In the genomic region with DNA sequence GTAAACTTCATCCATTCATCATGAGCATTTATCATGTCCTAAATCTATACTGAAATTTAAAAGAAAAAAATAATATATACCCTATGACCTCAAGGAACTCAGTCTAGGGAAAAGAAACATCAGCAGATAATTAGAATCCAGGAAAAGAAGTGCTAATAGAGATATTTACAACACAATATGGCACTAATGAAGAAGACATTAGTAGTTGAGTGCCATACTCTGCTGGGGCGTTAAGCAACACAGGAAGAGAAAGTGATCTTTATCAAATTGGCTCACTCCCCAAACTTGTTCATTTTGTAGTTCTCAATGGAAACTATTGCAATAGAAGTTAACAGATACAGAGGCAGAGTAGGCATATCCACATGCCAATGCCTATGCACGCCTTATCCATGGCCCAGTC, we compare ENCODE assay signal across 33 cellular contexts. TPM values are rescaled to one million over a fixed set of nuclear protein-coding genes. Genes with fewer than 3 reads are reported as not detected.
"Had no signal": no experiment of that assay in that cellular context is flagged by ENCODE, and none has a peak within 500 bp of the region (broad histone marks: within the 10 kb centered on the region; RNA-seq: fewer than 3 reads in every experiment).

No MANE protein-coding gene starts in this region.

- H3K36me3 Mint-ChIP-seq: naive thymus-derived CD4-positive, alpha-beta T cell; natural killer cell treated with Interleukin-12 subunit alpha and Interleukin-12 subunit beta and Interleukin-15 and Interleukin-18, amount 100 ng/mL, for 72 hours; stimulated activated memory B cell treated with anti-CD40 and anti-IgM and Interleukin-4, amounts not matched to agents 10 μg/mL and 1 μg/mL and 100 μg/mL, for 72 hours; type B pancreatic cell had no signal

- H3K27ac Mint-ChIP-seq: naive thymus-derived CD4-positive, alpha-beta T cell; natural killer cell treated with Interleukin-12 subunit alpha and Interleukin-12 subunit beta and Interleukin-15 and Interleukin-18, amount 100 ng/mL, for 72 hours; progenitor cell of endocrine pancreas; stimulated activated memory B cell treated with anti-CD40 and anti-IgM and Interleukin-4, amounts not matched to agents 10 μg/mL and 1 μg/mL and 100 μg/mL, for 72 hours; stimulated activated naive CD8-positive, alpha-beta T cell treated with anti-CD3 and anti-CD28 coated beads, Interleukin-15, amount 100 ng/mL, for 72 hours; type B pancreatic cell had no signal

- H3K27me3 Mint-ChIP-seq: naive thymus-derived CD4-positive, alpha-beta T cell; natural killer cell treated with Interleukin-12 subunit alpha and Interleukin-12 subunit beta and Interleukin-15 and Interleukin-18, amount 100 ng/mL, for 72 hours; progenitor cell of endocrine pancreas; stimulated activated memory B cell treated with anti-CD40 and anti-IgM and Interleukin-4, amounts not matched to agents 10 μg/mL and 1 μg/mL and 100 μg/mL, for 72 hours; stimulated activated naive CD8-positive, alpha-beta T cell treated with anti-CD3 and anti-CD28 coated beads, Interleukin-15, amount 100 ng/mL, for 72 hours; type B pancreatic cell had no signal

- H3K27me3 ChIP-seq: ovary, right atrium auricular region, right lobe of liver, tibial nerve, uterus had no signal

- H3K36me3 ChIP-seq: left ventricle myocardium inferior, ovary, right atrium auricular region, right lobe of liver, tibial nerve, uterus had no signal

- H3K4me1 Mint-ChIP-seq: naive thymus-derived CD4-positive, alpha-beta T cell; stimulated activated memory B cell treated with anti-CD40 and anti-IgM and Interleukin-4, amounts not matched to agents 10 μg/mL and 1 μg/mL and 100 μg/mL, for 72 hours; stimulated activated naive CD8-positive, alpha-beta T cell treated with anti-CD3 and anti-CD28 coated beads, Interleukin-15, amount 100 ng/mL, for 72 hours had no signal

- DNase-seq: islet precursor cell; left ventricle myocardium inferior; midbrain; mucosa of descending colon; naive thymus-derived CD4-positive, alpha-beta T cell; ovary; right lobe of liver; stimulated activated CD4-positive, alpha-beta T cell treated with anti-CD3 and anti-CD28 coated beads, Interleukin-1b, Interleukin-23, amount 100 ng/mL, for 48 hours; stimulated activated CD4-positive, alpha-beta T cell treated with anti-CD3 and anti-CD28 coated beads, Interleukin-2, amount 100 ng/mL, for 48 hours; stimulated activated CD4-positive, alpha-beta T cell treated with anti-CD3 and anti-CD28 coated beads, Interleukin-4, amount 100 ng/mL, for 4 hours; stimulated activated CD8-positive, alpha-beta memory T cell treated with anti-CD3 and anti-CD28 coated beads, Interleukin-4, amount 100 ng/mL, for 48 hours; stimulated activated naive CD4-positive, alpha-beta T cell treated with Interleukin-2 at 50 U/mL for 16 hours; stimulated activated naive CD8-positive, alpha-beta T cell treated with anti-CD3 and anti-CD28 coated beads, Interleukin-15, amount 100 ng/mL, for 72 hours; substantia nigra; uterus had no signal

- H3K4me3 ChIP-seq: left ventricle myocardium inferior, lung, mucosa of descending colon, ovary, right atrium auricular region, right lobe of liver, smooth muscle cell, tibial nerve, uterus had no signal

- H3K4me1 ChIP-seq: left ventricle myocardium inferior, right atrium auricular region, right lobe of liver, tibial nerve, uterus had no signal

- H3K4me2 ChIP-seq: smooth muscle cell had no signal

- H3K4me3 Mint-ChIP-seq: naive thymus-derived CD4-positive, alpha-beta T cell; natural killer cell treated with Interleukin-12 subunit alpha and Interleukin-12 subunit beta and Interleukin-15 and Interleukin-18, amount 100 ng/mL, for 72 hours; stimulated activated memory B cell treated with anti-CD40 and anti-IgM and Interleukin-4, amounts not matched to agents 10 μg/mL and 1 μg/mL and 100 μg/mL, for 72 hours; stimulated activated naive CD8-positive, alpha-beta T cell treated with anti-CD3 and anti-CD28 coated beads, Interleukin-15, amount 100 ng/mL, for 72 hours; type B pancreatic cell had no signal

- H3K9me3 Mint-ChIP-seq: stimulated activated memory B cell treated with anti-CD40 and anti-IgM and Interleukin-4, amounts not matched to agents 10 μg/mL and 1 μg/mL and 100 μg/mL, for 72 hours; type B pancreatic cell had no signal

- ATAC-seq: mucosa of descending colon; naive thymus-derived CD4-positive, alpha-beta T cell; natural killer cell treated with Interleukin-12 subunit alpha and Interleukin-12 subunit beta and Interleukin-15 and Interleukin-18, amount 100 ng/mL, for 72 hours; right lobe of liver; stimulated activated memory B cell treated with anti-CD40 and anti-IgM and Interleukin-4, amounts not matched to agents 10 μg/mL and 1 μg/mL and 100 μg/mL, for 72 hours; stimulated activated naive CD8-positive, alpha-beta T cell treated with anti-CD3 and anti-CD28 coated beads, Interleukin-15, amount 100 ng/mL, for 72 hours had no signal

- H3K27ac ChIP-seq: left ventricle myocardium inferior, ovary, right atrium auricular region, right lobe of liver, tibial nerve, uterus had no signal

RNA-seq across cellular contexts. Expression of gene GABRA6, which starts 27.5 kb away (rescaled TPM):
- total RNA-seq: kidney epithelial cell; left ventricle myocardium inferior; lower leg skin; lung; mesenteric fat pad; mucosa of descending colon; myocyte; naive thymus-derived CD4-positive, alpha-beta T cell; natural killer cell treated with Interleukin-12 subunit alpha and Interleukin-12 subunit beta and Interleukin-15 and Interleukin-18, amount 100 ng/mL, for 72 hours; omental fat pad; ovary; progenitor cell of endocrine pancreas; pulmonary artery endothelial cell; renal cortical epithelial cell; right atrium auricular region; right lobe of liver; skeletal muscle tissue; smooth muscle cell; tibial nerve; ureter; uterus had no signal
- polyA plus RNA-seq: lung; naive thymus-derived CD4-positive, alpha-beta T cell; ovary; smooth muscle cell; thymus had no signal
